ENCODE assay signal across 12 cellular contexts in the genomic region with DNA sequence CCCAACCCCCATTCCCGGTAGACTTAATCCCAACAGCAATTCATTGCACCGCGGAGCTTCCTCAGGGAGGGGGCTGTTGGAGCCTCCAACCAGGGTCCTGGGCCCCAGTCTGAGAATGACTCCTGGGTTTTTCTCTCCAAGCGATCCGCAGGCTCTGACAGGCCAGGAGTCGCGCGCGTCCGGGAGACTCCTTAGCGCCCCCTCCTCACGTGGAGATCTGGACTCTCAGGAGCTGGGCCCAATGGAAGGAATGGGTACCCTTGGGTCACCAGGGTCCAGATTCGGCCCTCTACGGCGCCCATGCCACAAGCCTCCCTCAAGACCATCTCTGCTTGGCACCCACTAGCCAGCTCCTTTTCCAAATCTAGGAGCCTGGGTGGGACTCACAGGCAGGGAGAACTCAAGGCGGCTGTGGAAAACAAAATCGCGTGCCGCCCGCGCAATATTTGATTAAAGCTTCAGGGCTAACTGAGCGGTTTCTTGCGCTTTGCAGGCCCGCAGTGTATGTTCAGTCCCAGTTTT. TPM values are rescaled to one million over a fixed set of nuclear protein-coding genes. Genes with fewer than 3 reads are reported as not detected.
DNase-seq lines count a peak whose midpoint lies in the region; ATAC-seq and TF ChIP-seq lines count a peak whose summit lies in the region.
"Had no signal": no experiment of that assay in that cellular context is flagged by ENCODE, and none has a peak within 500 bp of the region (broad histone marks: within the 10 kb centered on the region; RNA-seq: fewer than 3 reads in every experiment).

No MANE protein-coding gene starts in this region.

- peak overlapping the region; percentile 47 for H3K4me3 Mint-ChIP-seq in activated T-cell treated with anti-CD3 and anti-CD28 coated beads, Interleukin-2, amount 50 U/mL, for 24 hours
- peak overlapping the region in 1 of 2 donors; percentile 86 for H3K4me3 Mint-ChIP-seq in CD14-positive monocyte

- H3K9ac ChIP-seq in duodenal mucosa (ENCODE audit: low read depth in 1 of 2, low read length in 2 of 2) (no peak overlapping the region), muscle layer of colon (ENCODE audit: low read length) (peak overlapping the region; percentile 99)

- intact Hi-C loops in tibial artery (cut with DNase I; ENCODE audit: low total_unique reads) (loop anchor here (5.0 kb wide), 1 partner anchor 151 kb away; a partner anchor contains a TSS), CD14-positive monocyte (cut with micrococcal nuclease) (no loop called here)

- DNase-seq in activated T-cell treated with anti-CD3 and anti-CD28 coated beads, Interleukin-2, amount 50 U/mL, for 24 hours = no peak
- no peak for DNase-seq in activated T-cell treated with anti-CD3 and anti-CD28 coated beads, Interleukin-2, amount 50 U/mL, for 1 hour
- no peak for DNase-seq in tibial artery
- DNase-seq in COLO668 (lab: John Stamatoyannopoulos, UW; ENCODE audit: unreplicated experiment) = no peak
- no peak for DNase-seq in CD14-positive monocyte (ENCODE audit: low spot score)
- DNase-seq: AML-193; stimulated activated CD4-positive, alpha-beta T cell treated with anti-CD3 and anti-CD28 coated beads, Interleukin-12 subunit alpha, Interleukin-12 subunit beta, amount 100 ng/mL, for 4 hours had no signal

- peak overlapping the region; percentile 50 for H3K27ac ChIP-seq in duodenal mucosa (ENCODE audit: low read depth, low read length)
- H3K27ac ChIP-seq in muscle layer of colon (ENCODE audit: low read depth, low read length) = peak overlapping the region; percentile 80
- peak overlapping the region; percentile 97 to 99 for H3K27ac ChIP-seq in tibial artery

- H3K4me1 ChIP-seq in duodenal mucosa (ENCODE audit: control insufficient read depth in 1 of 2, insufficient read depth in 2 of 2, low read length in 2 of 2) (peaks cover 15 to 21% of the 10 kb centered on the region in 2 donors), muscle layer of colon (ENCODE audit: insufficient read depth, low read length) (peaks cover 39% of the 10 kb centered on the region), tibial artery (peaks cover 0 to 64% (median 31%) of the 10 kb centered on the region in 4 donors)

- peaks cover 98% of the 10 kb centered on the region for H3K27me3 Mint-ChIP-seq in activated T-cell treated with anti-CD3 and anti-CD28 coated beads, Interleukin-2, amount 50 U/mL, for 24 hours
- H3K27me3 Mint-ChIP-seq in CD14-positive monocyte (ENCODE audit: low read depth in 3 of 3) = peaks cover 100% of the 10 kb centered on the region in 3 donors

- H3K9me3 ChIP-seq in duodenal mucosa (ENCODE audit: control insufficient read depth in 1 of 2, low read length in 2 of 2) (no peaks in the 10 kb centered on the region), muscle layer of colon (ENCODE audit: low read length) (no peaks in the 10 kb centered on the region), tibial artery (no peaks in the 10 kb centered on the region)

- no peak for TF ChIP-seq CTCF in tibial artery (IDR thresholded peaks at IDR 0.05)
- TF ChIP-seq CTCF in CD14-positive monocyte (IDR thresholded peaks at IDR 0.05) = no peak

- H3K36me3 ChIP-seq in duodenal mucosa (ENCODE audit: control insufficient read depth in 1 of 2, insufficient read depth in 2 of 2, low read length in 2 of 2) (no peaks in the 10 kb centered on the region), muscle layer of colon (ENCODE audit: insufficient read depth, low read length) (peaks cover 43% of the 10 kb centered on the region), tibial artery (no peaks in the 10 kb centered on the region)

- H3K9me3 Mint-ChIP-seq in activated T-cell treated with anti-CD3 and anti-CD28 coated beads, Interleukin-2, amount 50 U/mL, for 24 hours = peaks cover 14% of the 10 kb centered on the region
- peaks cover 2 to 74% (median 54%) of the 10 kb centered on the region in 7 donors for H3K9me3 Mint-ChIP-seq in CD14-positive monocyte

- H3K27me3 ChIP-seq in duodenal mucosa (ENCODE audit: control insufficient read depth in 1 of 2, insufficient read depth in 2 of 2, low read length in 2 of 2) (peaks cover 84 to 97% of the 10 kb centered on the region in 2 donors), muscle layer of colon (ENCODE audit: control insufficient read depth in 1 of 2, insufficient read depth in 2 of 2, low read length in 2 of 2) (peaks cover 0 to 3% of the 10 kb centered on the region in 2 donors), tibial artery (no peaks in the 10 kb centered on the region)

- peak overlapping the region; percentile 29 for H3K27ac Mint-ChIP-seq in activated T-cell treated with anti-CD3 and anti-CD28 coated beads, Interleukin-2, amount 50 U/mL, for 24 hours
- no peak overlapping the region for H3K27ac Mint-ChIP-seq in CD14-positive monocyte

- no peaks in the 10 kb centered on the region for H3K36me3 Mint-ChIP-seq in activated T-cell treated with anti-CD3 and anti-CD28 coated beads, Interleukin-2, amount 50 U/mL, for 24 hours (ENCODE audit: low read depth)
- peaks cover 13 to 25% of the 10 kb centered on the region in 2 donors for H3K36me3 Mint-ChIP-seq in CD14-positive monocyte

- H3K4me3 ChIP-seq in duodenal mucosa (ENCODE audit: low read depth in 1 of 2, low read length in 2 of 2) (peak overlapping the region; percentile 52 to 61), muscle layer of colon (ENCODE audit: low read depth in 1 of 2, low read length in 2 of 2) (peak overlapping the region; percentile 37 to 94), tibial artery (peak overlapping the region; percentile 61 to 64)
- H3K4me3 ChIP-seq: GM12878 had no signal

- H3K4me1 Mint-ChIP-seq in activated T-cell treated with anti-CD3 and anti-CD28 coated beads, Interleukin-2, amount 50 U/mL, for 24 hours (ENCODE audit: low read depth) = peaks cover 27% of the 10 kb centered on the region
- peaks cover 28% of the 10 kb centered on the region for H3K4me1 Mint-ChIP-seq in CD14-positive monocyte

- ATAC-seq in GM19397 (IDR thresholded peaks at IDR 0.05; ENCODE audit: unreplicated experiment) = no peak
- ATAC-seq: GM12878, HCT116 had no signal

RNA-seq across cellular contexts. Expression of a gene that starts 7.1 kb away (rescaled TPM):
- polyA plus RNA-seq in CD14-positive monocyte = not detected
